ENCODE assay signal across 9 cellular contexts in the genomic region with DNA sequence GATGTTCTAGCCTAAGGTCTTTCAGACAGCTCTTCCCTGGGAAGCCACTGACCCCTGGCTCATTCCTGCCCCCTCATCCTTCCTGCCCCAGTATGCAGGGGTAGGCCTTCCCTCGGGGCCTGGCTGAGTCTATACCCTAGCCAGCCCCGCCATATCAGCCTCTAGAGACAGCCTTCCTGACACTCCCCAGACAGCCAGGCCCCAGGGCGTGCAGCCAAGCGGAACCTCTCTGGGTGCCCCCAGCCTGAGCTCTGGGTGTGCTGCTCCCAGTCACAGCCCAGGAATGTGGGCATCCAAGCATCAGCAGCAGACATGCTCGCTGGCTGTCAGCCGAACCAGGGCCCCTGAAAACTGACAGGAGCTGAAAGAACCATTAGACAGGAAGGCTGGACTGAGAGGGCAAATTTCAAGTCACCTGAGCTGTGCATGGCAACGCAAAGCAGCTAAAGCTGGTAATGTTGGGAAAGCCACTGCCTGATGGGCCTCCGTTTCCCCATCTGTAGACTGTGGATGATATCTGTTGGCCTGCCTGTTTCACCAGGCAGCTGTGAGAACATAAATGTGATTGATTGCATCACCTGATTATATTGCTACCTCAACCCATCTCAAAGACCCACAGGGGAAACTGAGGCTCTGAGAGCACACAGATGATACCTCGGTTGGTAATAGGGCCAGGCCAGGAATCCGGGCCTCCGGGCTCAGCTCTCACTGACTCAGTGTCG.
DNase-seq lines count a peak whose midpoint lies in the region; ATAC-seq and TF ChIP-seq lines count a peak whose summit lies in the region.
"Had no signal": no experiment of that assay in that cellular context is flagged by ENCODE, and none has a peak within 500 bp of the region (broad histone marks: within the 10 kb centered on the region; RNA-seq: fewer than 3 reads in every experiment).

No MANE protein-coding gene starts in this region.

- H3K27me3 ChIP-seq in cardiac muscle cell = no peaks in the 10 kb centered on the region

- peak overlapping the region; percentile 78 for H3K27ac ChIP-seq in cardiac muscle cell

- ATAC-seq in GM18861 (IDR thresholded peaks at IDR 0.05; ENCODE audit: unreplicated experiment) (no peak), sciatic nerve (no peak)

- no peak for TF ChIP-seq CTCF in cardiac muscle cell (IDR thresholded peaks at IDR 0.05; ENCODE audit: low read depth, low read length)

- no peak overlapping the region for H3K4me3 ChIP-seq in cardiac muscle cell

- H3K9me3 ChIP-seq in cardiac muscle cell (ENCODE audit: low read depth) = no peaks in the 10 kb centered on the region

- peak; percentile 96 for DNase-seq in Daoy (ENCODE audit: low read depth)
- DNase-seq in SK-N-DZ (ENCODE audit: low spot score) = peak; percentile 93
- peak; percentile 85 to 89 for DNase-seq in cardiac muscle cell (ENCODE audit: low read depth in 1 of 2, low spot score in 1 of 2)
- DNase-seq in renal cortical epithelial cell (ENCODE audit: low read depth) = peak; percentile 90
- DNase-seq in HUDEP-2 (lab: John Stamatoyannopoulos, UW; ENCODE audit: unreplicated experiment in 76 of 76) = no peak
- no peak for DNase-seq in medulla oblongata (ENCODE audit: extremely low spot score)
- DNase-seq in sciatic nerve (ENCODE audit: low spot score) = no peak
- DNase-seq: SHP77 had no signal

- H3K36me3 ChIP-seq in cardiac muscle cell = no peaks in the 10 kb centered on the region

- intact Hi-C loops in sciatic nerve (cut with DNase I) = loop anchor here (10.0 kb wide), 1 partner anchor 87 kb away; no protein-coding TSS in a partner anchor

- peaks cover 17% of the 10 kb centered on the region for H3K4me1 ChIP-seq in cardiac muscle cell (ENCODE audit: low read depth)

Comparison
In these comparisons a context has a peak if more than half of its experiments do, and no peak if none do; other contexts are left out.
1. DNase-seq: peak in Daoy (single experiment), SK-N-DZ (single experiment), cardiac muscle cell (2 of 2) and renal cortical epithelial cell (single experiment); none in HUDEP-2 (0 of 76), medulla oblongata (single experiment) and sciatic nerve (single experiment).